ENCODE assay signal across 7 cellular contexts in genomic region chr1:153536618-153537375, GRCh38. TPM values are rescaled to one million over a fixed set of nuclear protein-coding genes. Genes with fewer than 3 reads are reported as not detected.
DNase-seq lines count a peak whose midpoint lies in the region; ATAC-seq and TF ChIP-seq lines count a peak whose summit lies in the region.
"Had no signal": no experiment of that assay in that cellular context is flagged by ENCODE, and none has a peak within 500 bp of the region (broad histone marks: within the 10 kb centered on the region; RNA-seq: fewer than 3 reads in every experiment).

No MANE protein-coding gene starts in this region.

- DNase-seq in MG63 (no peak), coronary artery (ENCODE audit: low spot score) (no peak), NCI-H1105 treated with DMSO at 0.1 percent for 48 hours (lab: John Stamatoyannopoulos, UW) (no peak), SHP77 treated with DMSO at 0.1 percent for 48 hours (lab: John Stamatoyannopoulos, UW) (no peak)

- H3K27me3 ChIP-seq in MG63 (no peaks in the 10 kb centered on the region), rectal smooth muscle tissue (ENCODE audit: control insufficient read depth, insufficient read depth, low read length) (no peaks in the 10 kb centered on the region)

- ATAC-seq in GM21528 (IDR thresholded peaks at IDR 0.05; ENCODE audit: low FRiP score, unreplicated experiment), result no peak

- H3K27ac ChIP-seq in coronary artery (peak overlapping the region; percentile 98 to 99), rectal smooth muscle tissue (ENCODE audit: low read depth, low read length) (peak overlapping the region; percentile 100)

- H3K9ac ChIP-seq in rectal smooth muscle tissue (ENCODE audit: low read length), result no peak overlapping the region

- H3K4me3 ChIP-seq in MG63 (peak overlapping the region; percentile 95), coronary artery (peak overlapping the region; percentile 90), rectal smooth muscle tissue (ENCODE audit: low read length) (peak overlapping the region; percentile 96)

- H3K36me3 ChIP-seq in MG63, result peaks cover 28% of the 10 kb centered on the region
- peaks cover 7% of the 10 kb centered on the region for H3K36me3 ChIP-seq in rectal smooth muscle tissue (ENCODE audit: control insufficient read depth, insufficient read depth, low read length)

- no peak for TF ChIP-seq CTCF in coronary artery (IDR thresholded peaks at IDR 0.05)

- no peaks in the 10 kb centered on the region for H3K9me3 ChIP-seq in MG63

- H3K4me1 ChIP-seq in rectal smooth muscle tissue (ENCODE audit: control insufficient read depth, insufficient read depth, low read length), result peaks cover 23% of the 10 kb centered on the region

RNA-seq across cellular contexts. Expression of gene S100A6, which starts 1.0 kb away (rescaled TPM):
- total RNA-seq in MG63 (2014; rRNA removed; shearing (Covaris generic); ENCODE audit: low replicate concordance), result 474 and 904 TPM in 2 replicates

RNA-seq across cellular contexts. Expression of gene S100A5, which starts 3.9 kb away (rescaled TPM):
- not detected in 2 replicates for total RNA-seq in MG63 (2014; rRNA removed; shearing (Covaris generic); ENCODE audit: low replicate concordance)
- total RNA-seq: lung microvascular endothelial cell had no signal

RNA-seq across cellular contexts. Expression of gene S100A4, which starts 8.8 kb away (rescaled TPM):
- 438 and 702 TPM in 2 replicates for total RNA-seq in MG63 (2014; rRNA removed; shearing (Covaris generic); ENCODE audit: low replicate concordance)

RNA-seq across cellular contexts. Expression of gene S100A3, which starts 12.3 kb away (rescaled TPM):
- total RNA-seq in MG63 (2014; rRNA removed; shearing (Covaris generic); ENCODE audit: low replicate concordance), result 0.81 and 3.4 TPM in 2 replicates

RNA-seq across cellular contexts. Expression of gene S100A2, which starts 28.8 kb away (rescaled TPM):
- 29.6 and 34.8 TPM in 2 replicates for total RNA-seq in MG63 (2014; rRNA removed; shearing (Covaris generic); ENCODE audit: low replicate concordance)
